9 cellular contexts compared by ENCODE assay signal in the genomic region with DNA sequence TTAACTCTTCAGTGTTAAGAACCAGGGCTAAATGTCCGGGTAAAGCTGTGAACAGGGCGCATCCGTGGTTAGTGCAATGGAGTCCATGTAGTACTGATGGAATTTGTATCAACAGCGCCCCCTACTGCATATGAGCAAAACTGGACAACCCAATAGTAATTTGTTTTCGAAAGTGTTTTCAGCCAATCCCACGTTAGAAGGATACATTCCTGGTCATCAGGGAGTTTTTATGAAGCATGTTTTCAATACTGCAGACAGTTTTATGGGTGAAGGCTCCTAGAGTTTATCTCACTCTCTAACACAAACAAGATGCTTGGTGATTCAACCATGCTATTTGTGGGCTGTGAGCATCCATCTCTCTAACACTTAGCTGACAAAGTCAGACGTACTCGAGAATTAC. TPM values are rescaled to one million over a fixed set of nuclear protein-coding genes. Genes with fewer than 3 reads are reported as not detected.
A peak's percentile ranks its signal among the peaks of the same experiment; 100 is the strongest.
DNase-seq lines count a peak whose midpoint lies in the region; ATAC-seq and TF ChIP-seq lines count a peak whose summit lies in the region.
"Had no signal": no experiment of that assay in that cellular context is flagged by ENCODE, and none has a peak within 500 bp of the region (broad histone marks: within the 10 kb centered on the region; RNA-seq: fewer than 3 reads in every experiment).

No MANE protein-coding gene starts in this region.

- no peaks in the 10 kb centered on the region for H3K36me3 ChIP-seq in IMR-90 (ENCODE audit: control insufficient read depth, insufficient read depth, low read length)
- H3K36me3 ChIP-seq: BLaER1 treated with 17β-estradiol and CSF1 and Interleukin-3, amounts not matched to agents 10 nM and 100 nM had no signal

- no peak overlapping the region for H3K23ac ChIP-seq in IMR-90 (ENCODE audit: low read depth, low read length)

- no peak overlapping the region for H4K5ac ChIP-seq in IMR-90 (ENCODE audit: low read depth, low read length)

- no peak overlapping the region for H4K8ac ChIP-seq in IMR-90 (ENCODE audit: low read depth in 2 of 2, low read length in 2 of 2)

- ATAC-seq in IMR-90 (ENCODE audit: low read depth) (no peak; the same call in 1 of the 2 replicates), HG03378 (IDR thresholded peaks at IDR 0.05; ENCODE audit: unreplicated experiment) (no peak)
- peak; percentile 98 for ATAC-seq in activated CD4-positive, alpha-beta T cell treated with anti-CD3 and anti-CD28 coated beads for 36 hours

- H3K27me3 ChIP-seq in IMR-90 (ENCODE audit: control insufficient read depth, insufficient read depth, low read length) = no peaks in the 10 kb centered on the region

- DNase-seq in NCI-H2227 treated with DMSO at 0.1 percent for 48 hours (lab: John Stamatoyannopoulos, UW) (peak; percentile 2), NCI-H2227 (lab: John Stamatoyannopoulos, UW; ENCODE audit: unreplicated experiment) (no peak), IMR-90 (peak; percentile 51), foreskin fibroblast (peak; percentile 20 to 46), NCI-H1092 treated with DMSO at 0.1 percent for 48 hours (lab: John Stamatoyannopoulos, UW) (no peak)
- peak; percentile 72 for DNase-seq in activated CD4-positive, alpha-beta T cell treated with anti-CD3 and anti-CD28 coated beads for 36 hours
- peak; percentile 11 for DNase-seq in stimulated activated CD8-positive, alpha-beta memory T cell treated with anti-CD3 and anti-CD28 coated beads, Interleukin-4, amount 100 ng/mL, for 24 hours (ENCODE audit: low read depth)

- no peak overlapping the region for H3K9ac ChIP-seq in IMR-90 (ENCODE audit: low read depth, low read length)
- H3K9ac ChIP-seq: BLaER1 treated with 17β-estradiol and CSF1 and Interleukin-3, amounts not matched to agents 10 nM and 100 nM had no signal

- no peaks in the 10 kb centered on the region for H3K79me1 ChIP-seq in IMR-90 (ENCODE audit: low read depth in 1 of 2, low read length in 2 of 2)

- no peak overlapping the region for H2AFZ ChIP-seq in IMR-90 (replicated peaks; ENCODE audit: low read length, poor library complexity)

- no peak overlapping the region for H3K4ac ChIP-seq in IMR-90 (ENCODE audit: low read depth, low read length)

- TF ChIP-seq POLR2A in IMR-90 (IDR thresholded peaks at IDR 0.05; ENCODE audit: low read depth, low read length) = no peak

- H3K4me3 ChIP-seq in IMR-90 (ENCODE audit: insufficient read depth, low read depth, low read length) (no peak overlapping the region), foreskin fibroblast (ENCODE audit: low read depth in 1 of 2, low read length in 2 of 2) (no peak overlapping the region)
- H3K4me3 ChIP-seq: BLaER1 treated with 17β-estradiol and CSF1 and Interleukin-3, amounts not matched to agents 10 nM and 100 nM had no signal

- H2BK20ac ChIP-seq in IMR-90 (ENCODE audit: low read depth, low read length) = no peak overlapping the region

- no peaks in the 10 kb centered on the region for H4K20me1 ChIP-seq in IMR-90 (ENCODE audit: insufficient read depth, low read length)
- H4K20me1 ChIP-seq: BLaER1 treated with 17β-estradiol and CSF1 and Interleukin-3, amounts not matched to agents 10 nM and 100 nM had no signal

- H3K18ac ChIP-seq in IMR-90 (ENCODE audit: low read depth, low read length) = no peak overlapping the region

- H3K4me1 Mint-ChIP-seq in activated CD4-positive, alpha-beta T cell treated with anti-CD3 and anti-CD28 coated beads for 36 hours = no peaks in the 10 kb centered on the region

- CTCF ChIA-PET in IMR-90 (lab: Yijun Ruan, JAX) = interaction anchor here (0.5 to 1.2 kb wide), 4 partner anchors 12 to 24 kb away, joined by 3 to 7 read pairs (median 4); no protein-coding TSS in a partner anchor
- CTCF ChIA-PET in activated CD4-positive, alpha-beta T cell treated with anti-CD3 and anti-CD28 coated beads for 36 hours (lab: Charles Lee) = interaction anchor here (0.6 to 3.5 kb wide), 20 partner anchors 11 to 947 kb away, joined by 3 to 16 read pairs (median 4); no protein-coding TSS in a partner anchor

- TF ChIP-seq RAD21 in IMR-90 (IDR thresholded peaks at IDR 0.05; ENCODE audit: low read length) = peak; percentile 19; the same call in 1 of the 2 replicates

- H3K9me3 ChIP-seq in IMR-90 (ENCODE audit: control insufficient read depth, insufficient read depth, low read length) = no peaks in the 10 kb centered on the region
- H3K9me3 ChIP-seq: BLaER1 treated with 17β-estradiol and CSF1 and Interleukin-3, amounts not matched to agents 10 nM and 100 nM had no signal

- dilution Hi-C loops in IMR-90 (cut with HindIII; ENCODE audit: low sequenced_read_pairs, unreplicated experiment) = no loop called here

- 0 out of 2 replicates have a peak overlapping the region, but pooled peaks have one; percentile 39 for H3K14ac ChIP-seq in IMR-90 (replicated peaks; ENCODE audit: low read depth, low read length)

- H2BK15ac ChIP-seq in IMR-90 (ENCODE audit: low read depth, low read length) = 0 out of 3 replicates have a peak overlapping the region, but pooled peaks have one; percentile 19

- in situ Hi-C loops in IMR-90 (cut with MboI; ENCODE audit: low sequenced_read_pairs) = no loop called here

- no peak overlapping the region; the same call in 1 of the 2 replicates for H4K91ac ChIP-seq in IMR-90 (ENCODE audit: insufficient read depth, low read depth, low read length)

- H2AK5ac ChIP-seq in IMR-90 (ENCODE audit: low read depth, low read length) = no peak overlapping the region

- intact Hi-C loops in IMR-90 (cut with micrococcal nuclease) = loop anchor here (10.0 kb wide), 1 partner anchor 77 kb away; no protein-coding TSS in a partner anchor
- intact Hi-C loops in activated CD4-positive, alpha-beta T cell treated with anti-CD3 and anti-CD28 coated beads for 36 hours (cut with DNase I, micrococcal nuclease) = loop anchor here (1.0 to 10.0 kb wide), 5 partner anchors 49 to 417 kb away; a partner anchor contains a TSS

- peaks cover 21% of the 10 kb centered on the region for H3K27me3 Mint-ChIP-seq in activated CD4-positive, alpha-beta T cell treated with anti-CD3 and anti-CD28 coated beads for 36 hours

- no peaks in the 10 kb centered on the region for H3K9me3 Mint-ChIP-seq in activated CD4-positive, alpha-beta T cell treated with anti-CD3 and anti-CD28 coated beads for 36 hours (ENCODE audit: low read depth)

- H3K36me3 Mint-ChIP-seq in activated CD4-positive, alpha-beta T cell treated with anti-CD3 and anti-CD28 coated beads for 36 hours (ENCODE audit: low read depth) = no peaks in the 10 kb centered on the region

- no TSS peak for BruUV-seq in IMR-90 (replicated peaks; lab: Mats Ljungman, UMichigan)

- POLR2A ChIA-PET in IMR-90 (lab: Charles Lee; ENCODE audit: unreplicated experiment) = interaction anchor here (0.5 kb wide), 1 partner anchor 120 kb away, joined by 7 read pairs; no protein-coding TSS in a partner anchor
- POLR2A ChIA-PET in activated CD4-positive, alpha-beta T cell treated with anti-CD3 and anti-CD28 coated beads for 36 hours (lab: Charles Lee) = no interaction called here

- H2BK120ac ChIP-seq in IMR-90 (ENCODE audit: low read depth, low read length) = no peak overlapping the region

- H2AK9ac ChIP-seq in IMR-90 (replicated peaks; ENCODE audit: low read depth, low read length, poor library complexity) = no peak overlapping the region

- no peak overlapping the region for H3K27ac Mint-ChIP-seq in activated CD4-positive, alpha-beta T cell treated with anti-CD3 and anti-CD28 coated beads for 36 hours

- H3K27ac ChIP-seq in IMR-90 (ENCODE audit: insufficient read depth, low read length) = no peak overlapping the region
- H3K27ac ChIP-seq: BLaER1 treated with 17β-estradiol and CSF1 and Interleukin-3, amounts not matched to agents 10 nM and 100 nM had no signal

- H3K56ac ChIP-seq in IMR-90 (ENCODE audit: extremely low read depth, insufficient read depth, low read length) = no peak overlapping the region

- WGBS in IMR-90 (ENCODE audit: extremely low coverage in 2 of 2, insufficient read length in 1 of 2), 2 experiments = 100% methylated on average over 1 of the region's 8 CpGs; no CpG with 5 or more reads in 1 of the 2 experiments

- no peak overlapping the region for H2BK5ac ChIP-seq in IMR-90 (ENCODE audit: low read depth, low read length, poor library complexity, severe bottlenecking)

- peaks cover 17% of the 10 kb centered on the region for H3K4me1 ChIP-seq in IMR-90 (ENCODE audit: control insufficient read depth, insufficient read depth, low read length)

- H3K4me2 ChIP-seq in IMR-90 (ENCODE audit: low read depth, low read length) = no peak overlapping the region
- H3K4me2 ChIP-seq: BLaER1 treated with 17β-estradiol and CSF1 and Interleukin-3, amounts not matched to agents 10 nM and 100 nM had no signal

- peaks cover 4% of the 10 kb centered on the region; the same call in 1 of the 2 replicates for H3K9me1 ChIP-seq in IMR-90 (ENCODE audit: insufficient read depth, low read length)

- TF ChIP-seq CTCF in IMR-90 (conservative IDR thresholded peaks at IDR 0.05; ENCODE audit: low read depth, low read length) (peak; percentile 42), foreskin fibroblast (IDR thresholded peaks at IDR 0.05; ENCODE audit: low read depth, low read length) (peak; percentile 52)

- H3K4me3 Mint-ChIP-seq in activated CD4-positive, alpha-beta T cell treated with anti-CD3 and anti-CD28 coated beads for 36 hours = no peak overlapping the region

TF ChIP-seq in IMR-90, 13 proteins besides CTCF, POLR2A, EP300 and RAD21 (continues in another document):
- TF ChIP-seq RCOR1 (IDR thresholded peaks at IDR 0.05; ENCODE audit: insufficient replicate concordance, low read length) = no peak
- no peak for TF ChIP-seq MAFK (IDR thresholded peaks at IDR 0.05; ENCODE audit: low read depth, low read length)
- TF ChIP-seq, protein P1, sequence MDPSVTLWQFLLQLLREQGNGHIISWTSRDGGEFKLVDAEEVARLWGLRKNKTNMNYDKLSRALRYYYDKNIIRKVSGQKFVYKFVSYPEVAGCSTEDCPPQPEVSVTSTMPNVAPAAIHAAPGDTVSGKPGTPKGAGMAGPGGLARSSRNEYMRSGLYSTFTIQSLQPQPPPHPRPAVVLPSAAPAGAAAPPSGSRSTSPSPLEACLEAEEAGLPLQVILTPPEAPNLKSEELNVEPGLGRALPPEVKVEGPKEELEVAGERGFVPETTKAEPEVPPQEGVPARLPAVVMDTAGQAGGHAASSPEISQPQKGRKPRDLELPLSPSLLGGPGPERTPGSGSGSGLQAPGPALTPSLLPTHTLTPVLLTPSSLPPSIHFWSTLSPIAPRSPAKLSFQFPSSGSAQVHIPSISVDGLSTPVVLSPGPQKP (IDR thresholded peaks at IDR 0.05; ENCODE audit: borderline replicate concordance, low read depth, low read length) = no peak
- TF ChIP-seq CHD1 (IDR thresholded peaks at IDR 0.05; ENCODE audit: low read depth, low read length) = no peak
- 0 out of 2 replicates have a peak, but pooled peaks have one; percentile 5 for TF ChIP-seq BHLHE40 (IDR thresholded peaks at IDR 0.05; ENCODE audit: low read depth, low read length)
- no peak for TF ChIP-seq CEBPB (IDR thresholded peaks at IDR 0.05; ENCODE audit: low read depth, low read length)
- no peak for TF ChIP-seq RFX5 (IDR thresholded peaks at IDR 0.05; ENCODE audit: low read depth, low read length)

RNA-seq across cellular contexts. Expression of a gene that starts 46.6 kb away (rescaled TPM):
- not detected in 2 replicates for total RNA-seq in IMR-90 (2012; rRNA removed)
- polyA plus RNA-seq in IMR-90 (2012; rRNA removed) = not detected in 2 replicates
- not detected in 2 replicates for polyA plus RNA-seq in IMR-90 (2012; cell fraction: cytosol; rRNA removed)
- polyA plus RNA-seq in IMR-90 (2012; cell fraction: nucleus; rRNA removed; ENCODE audit: low replicate concordance) = 0.05 TPM in 1 of 2 replicates, not detected in the other
- not detected for total RNA-seq in activated CD4-positive, alpha-beta T cell treated with anti-CD3 and anti-CD28 coated beads for 36 hours

Comparison
In these comparisons a context has a peak if more than half of its experiments do, and no peak if none do; other contexts are left out.
1. DNase-seq: peak in NCI-H2227 treated with DMSO at 0.1 percent for 48 hours (single experiment), IMR-90 (single experiment), activated CD4-positive, alpha-beta T cell treated with anti-CD3 and anti-CD28 coated beads for 36 hours (single experiment), foreskin fibroblast (2 of 2) and stimulated activated CD8-positive, alpha-beta memory T cell treated with anti-CD3 and anti-CD28 coated beads, Interleukin-4, amount 100 ng/mL, for 24 hours (single experiment); none in NCI-H2227 (single experiment) and NCI-H1092 treated with DMSO at 0.1 percent for 48 hours (single experiment).